1 cellular context compared by ENCODE assay signal in the genomic region with DNA sequence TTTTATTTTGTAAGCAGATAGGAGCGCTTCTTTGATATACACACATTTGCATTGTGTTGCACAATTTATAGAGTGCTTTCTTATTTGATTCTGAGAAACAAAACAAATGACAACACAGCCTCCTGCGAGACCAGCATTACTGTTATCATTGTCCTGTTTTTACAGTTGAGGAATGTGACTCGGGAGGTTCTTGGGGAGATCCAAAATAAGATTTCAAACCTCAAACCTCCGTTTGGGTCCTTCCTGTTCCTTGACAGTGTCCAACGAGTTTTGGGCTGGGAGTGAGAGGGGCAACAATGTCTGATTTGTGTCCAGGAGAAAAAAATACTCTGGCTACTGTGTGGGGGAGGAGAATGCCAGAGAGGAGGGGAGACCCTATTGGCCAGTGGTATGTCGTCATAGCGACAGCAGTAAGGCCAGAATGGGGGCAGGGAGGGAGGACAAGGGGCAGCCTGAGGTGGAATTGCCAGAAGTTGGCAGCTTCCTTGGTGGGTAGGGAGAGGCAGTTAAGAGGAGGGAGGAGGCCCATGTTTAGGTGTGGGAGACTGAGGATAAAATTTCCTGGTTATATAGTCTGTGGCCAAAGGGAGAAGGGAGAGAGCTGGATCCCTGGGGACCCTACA.
TF ChIP-seq lines count a peak whose summit lies in the region.

No MANE protein-coding gene starts in this region.

TF ChIP-seq in HEK293, 187 proteins besides CTCF, POLR2A, EP300 and RAD21 (continued from another document):
- TF ChIP-seq ZNF423 (tag by site-specific recombination; IDR thresholded peaks at IDR 0.05) = no peak
TF ChIP-seq in HEK293: peak in this region for 6.
